1 cellular context compared by ENCODE assay signal in genomic region chr5:180370861-180371641, GRCh38.
TF ChIP-seq lines count a peak whose summit lies in the region.

No MANE protein-coding gene starts in this region.

TF ChIP-seq in GM23338, 12 proteins besides CTCF, POLR2A, EP300 and RAD21 (continued from another document):
- TF ChIP-seq ZNF462 (CRISPR knock-in tag; IDR thresholded peaks at IDR 0.05): no peak
- no peak for TF ChIP-seq POLR2AphosphoS5 (IDR thresholded peaks at IDR 0.05; ENCODE audit: low read depth)
- TF ChIP-seq STAT1 (IDR thresholded peaks at IDR 0.05; ENCODE audit: unreplicated experiment): no peak
- no peak for TF ChIP-seq CREB1 (CRISPR knock-in tag; IDR thresholded peaks at IDR 0.05; ENCODE audit: low read depth)
- TF ChIP-seq ETS1 (IDR thresholded peaks at IDR 0.05): no peak
